8 cellular contexts compared by ENCODE assay signal in genomic region chr10:101060951-101061813, GRCh38. TPM values are rescaled to one million over a fixed set of nuclear protein-coding genes. Genes with fewer than 3 reads are reported as not detected.
DNase-seq lines count a peak whose midpoint lies in the region; ATAC-seq and TF ChIP-seq lines count a peak whose summit lies in the region.

No MANE protein-coding gene starts in this region.

- WGBS in mammary epithelial cell (ENCODE audit: low coverage, missing lambda C conversion rate) = 9% methylated on average over 20 of the region's 76 CpGs
- 2 to 9% (median 3%) methylated on average over 14 to 76 of the region's 76 CpGs for WGBS in spleen, 5 donors

- no peaks in the 10 kb centered on the region for H3K36me3 ChIP-seq in mammary epithelial cell (ENCODE audit: insufficient read depth, low read length)
- H3K36me3 ChIP-seq in spleen = no peaks in the 10 kb centered on the region

- ATAC-seq in GM18498 (IDR thresholded peaks at IDR 0.05; ENCODE audit: unreplicated experiment) (peak; percentile 66), HG02870 (IDR thresholded peaks at IDR 0.05; ENCODE audit: unreplicated experiment) (peak; percentile 49)

- H3K27ac ChIP-seq in mammary epithelial cell (ENCODE audit: insufficient read depth, low read depth, low read length) (peak overlapping the region; percentile 95), spleen (peak overlapping the region; percentile 89 to 99 (median 98))

- intact Hi-C loops in mammary epithelial cell (cut with micrococcal nuclease) = loop anchor here (1.0 to 5.0 kb wide), 4 partner anchors 7 to 511 kb away; no protein-coding TSS in a partner anchor
- intact Hi-C loops in spleen (cut with DNase I; ENCODE audit: low total_unique reads) = no loop called here

- in situ Hi-C loops in mammary epithelial cell (cut with MboI; ENCODE audit: low sequenced_read_pairs in 2 of 2) = loop anchor here in 1 of 2 donors (10.0 kb wide), 1 partner anchor 46 kb away; no protein-coding TSS in a partner anchor

- H3K4me3 ChIP-seq in mammary epithelial cell (replicated peaks in 1 of 3; ENCODE audit: insufficient read depth in 1 of 3, low read depth in 2 of 3, low read length in 3 of 3) (peak overlapping the region; percentile 80 to 100 (median 81)), spleen (peak overlapping the region; percentile 47 to 87 (median 70))

- H3K4me2 ChIP-seq in mammary epithelial cell (ENCODE audit: insufficient read depth, low read depth, low read length) = peak overlapping the region; percentile 89

- CTCF ChIA-PET in mammary epithelial cell (lab: Charles Lee; ENCODE audit: low non-redundant PET) = interaction anchor here (0.5 to 0.8 kb wide), 5 partner anchors 11 to 63 kb away, joined by 3 to 6 read pairs (median 5); no protein-coding TSS in a partner anchor

- DNase-seq in 8988T (peak; percentile 96), NCI-H146 treated with DMSO at 0.1 percent for 48 hours (lab: John Stamatoyannopoulos, UW; ENCODE audit: unreplicated experiment) (peak; percentile 88), T-helper 9 cell (peak; percentile 88), mammary epithelial cell (peak; percentile 53), inferior parietal cortex (ENCODE audit: extremely low spot score) (peak; percentile 84), spleen (peak; percentile 97)

- BruUV-seq in mammary epithelial cell (replicated peaks; lab: Mats Ljungman, UMichigan) = no TSS peak

- H2AFZ ChIP-seq in mammary epithelial cell (ENCODE audit: low read depth, low read length) = peak overlapping the region; percentile 98

- H4K20me1 ChIP-seq in mammary epithelial cell (ENCODE audit: insufficient read depth, low read length) = no peaks in the 10 kb centered on the region

- dilution Hi-C loops in mammary epithelial cell (cut with HindIII; ENCODE audit: low sequenced_read_pairs) = no loop called here

- peak overlapping the region; percentile 99 for H3K9ac ChIP-seq in mammary epithelial cell (ENCODE audit: insufficient read depth, low read length)

- no peaks in the 10 kb centered on the region for H3K9me3 ChIP-seq in mammary epithelial cell (replicated peaks; ENCODE audit: insufficient read depth, low read length)
- no peaks in the 10 kb centered on the region for H3K9me3 ChIP-seq in spleen

- H3K79me2 ChIP-seq in mammary epithelial cell (ENCODE audit: insufficient read depth, low read length) = peaks cover 36% of the 10 kb centered on the region

- no peak for TF ChIP-seq CTCF in mammary epithelial cell (conservative IDR thresholded peaks at IDR 0.05 in 1 of 2, IDR thresholded peaks at IDR 0.05 in 1 of 2; ENCODE audit: extremely low read depth in 1 of 2, insufficient read depth in 1 of 2, low read depth in 1 of 2, low read length in 2 of 2)
- TF ChIP-seq CTCF in spleen (IDR thresholded peaks at IDR 0.05 in 8 of 11, conservative IDR thresholded peaks at IDR 0.05 in 3 of 11) = peak in 4 of 11 experiments; percentile 3 to 29 (median 14)

- H3K4me1 ChIP-seq in mammary epithelial cell (ENCODE audit: insufficient read depth, low read length) (peaks cover 31% of the 10 kb centered on the region), spleen (peaks cover 27 to 70% (median 58%) of the 10 kb centered on the region in 6 donors)

- peak in 2 of 3 donors; percentile 42 to 45 for TF ChIP-seq POLR2A in spleen (IDR thresholded peaks at IDR 0.05)

- H3K27me3 ChIP-seq in mammary epithelial cell (ENCODE audit: insufficient read depth, low read length) (no peaks in the 10 kb centered on the region), spleen (replicated peaks in 1 of 7) (peaks cover 0 to 51% (median 18%) of the 10 kb centered on the region in 7 donors)

RNA-seq across cellular contexts. Expression of gene KAZALD1, which starts 0.6 kb away (rescaled TPM):
- total RNA-seq in mammary epithelial cell = 1 to 10 TPM; 1.5 to 2.3 TPM
- polyA plus RNA-seq in mammary epithelial cell = 0.92 TPM
- polyA minus RNA-seq in mammary epithelial cell = not detected
- 10 to 100 TPM; 15.1 to 67.3 (median 57.3) TPM for total RNA-seq in spleen
- polyA plus RNA-seq in spleen = 10 to 100 TPM; 11.6 to 32.5 (median 15.5) TPM

RNA-seq across cellular contexts. Expression of gene SFXN3, which starts 30.1 kb away (rescaled TPM):
- total RNA-seq in mammary epithelial cell (100 to 1,000 TPM in 1 of 2 donors, 10 to 100 TPM in 1; 79.4 to 102 TPM), spleen (10 to 100 TPM; 35.6 to 70.0 (median 44.3) TPM)
- polyA plus RNA-seq in mammary epithelial cell (104 TPM), spleen (10 to 100 TPM in 2 of 3 donors, 1 to 10 TPM in 1; 7.9 to 16.6 (median 10.8) TPM)
- 101 TPM for polyA minus RNA-seq in mammary epithelial cell

RNA-seq across cellular contexts. Expression of gene PDZD7, which starts 30.3 kb away (rescaled TPM):
- 1 to 10 TPM in 1 of 2 donors, under 1 TPM in 1; 0.59 to 2.7 TPM for total RNA-seq in mammary epithelial cell
- 0.95 TPM for polyA plus RNA-seq in mammary epithelial cell
- 0.47 TPM for polyA minus RNA-seq in mammary epithelial cell
- 1 to 10 TPM in 5 of 7 donors, under 1 TPM in 2; 0.42 to 2.3 (median 1.6) TPM for total RNA-seq in spleen
- polyA plus RNA-seq in spleen = under 1 TPM; 0.17 to 0.77 (median 0.30) TPM

Comparison
In these comparisons a context has a peak if more than half of its experiments do, and no peak if none do; other contexts are left out.
1. Peak in every context shown above with its lines: DNase-seq, ATAC-seq, H3K4me3 ChIP-seq and H3K27ac ChIP-seq.
2. RNA of gene KAZALD1, which starts 0.6 kb away (total RNA-seq): 15.1 to 67.3 TPM in spleen; 1.5 to 2.3 TPM in mammary epithelial cell; every median in the first group is over 4 times any median in the second.